Comparison of ENCODE assay signal across 15 cellular contexts in genomic region chr22:35868938-35869337, GRCh38.
DNase-seq lines count a peak whose midpoint lies in the region; FAIRE-seq and TF ChIP-seq lines count a peak whose summit lies in the region.
"Had no signal": no experiment of that assay in that cellular context is flagged by ENCODE, and none has a peak within 500 bp of the region (broad histone marks: within the 10 kb centered on the region; RNA-seq: fewer than 3 reads in every experiment).

No MANE protein-coding gene starts in this region.

- no peaks in the 10 kb centered on the region for H3K36me3 ChIP-seq in esophagus muscularis mucosa

- H3K4me3 ChIP-seq in esophagus muscularis mucosa = no peak overlapping the region

- H3K9me3 ChIP-seq in esophagus muscularis mucosa = no peaks in the 10 kb centered on the region

- no peak for TF ChIP-seq POLR2A in esophagus muscularis mucosa (IDR thresholded peaks at IDR 0.05; ENCODE audit: low read depth)

- peaks cover 56 to 89% (median 74%) of the 10 kb centered on the region in 4 donors for H3K4me1 ChIP-seq in esophagus muscularis mucosa

- TF ChIP-seq CTCF in esophagus muscularis mucosa (IDR thresholded peaks at IDR 0.05) = no peak

- peak; percentile 38 for DNase-seq in EL
- peak; percentile 57 for DNase-seq in NCI-H226
- DNase-seq in esophagus muscularis mucosa (ENCODE audit: extremely low spot score) = no peak
- DNase-seq in renal cortical epithelial cell (ENCODE audit: low read depth) = peak; percentile 51
- DNase-seq in ecto neural progenitor cell (ENCODE audit: low spot score) = no peak
- DNase-seq in GM19240 (ENCODE audit: insufficient read length, low spot score) = no peak
- no peak for DNase-seq in HTR-8/SVneo (ENCODE audit: insufficient read length, low spot score)
- DNase-seq in HK-2 (ENCODE audit: unreplicated experiment) = no peak
- DNase-seq: activated CD4-positive, alpha-beta T cell treated with anti-CD3 and anti-CD28 coated beads, Interleukin-2, amount 10 ng/mL, durations not matched to agents 7 days and 5 days; activated naive CD4-positive, alpha-beta T cell treated with anti-CD3 and anti-CD28 coated beads, Interleukin-2, amount 10 ng/mL, durations not matched to agents 7 days and 5 days; activated T-cell treated with anti-CD3 and anti-CD28 coated beads for 4 hours; GF-D8; KG1; NCI-H82 had no signal

- TF ChIP-seq EP300 in esophagus muscularis mucosa (IDR thresholded peaks at IDR 0.05) = no peak

- WGBS in esophagus muscularis mucosa = 96% methylated on average over 5 of the region's 5 CpGs

- no peaks in the 10 kb centered on the region for H3K27me3 ChIP-seq in esophagus muscularis mucosa

- intact Hi-C loops in esophagus muscularis mucosa (cut with DNase I) = no loop called here

- FAIRE-seq in HTR-8/SVneo (lab: Jason Lieb, UNC) = no peak

- peak overlapping the region in 3 of 4 donors; percentile 26 to 46 (median 42) for H3K27ac ChIP-seq in esophagus muscularis mucosa (replicated peaks in 1 of 4)
- H3K27ac ChIP-seq: HL-60 had no signal

Comparison
In these comparisons a context has a peak if more than half of its experiments do, and no peak if none do; other contexts are left out.
1. DNase-seq: peak in EL (single experiment), NCI-H226 (single experiment) and renal cortical epithelial cell (single experiment); none in esophagus muscularis mucosa (single experiment), ecto neural progenitor cell (single experiment), GM19240 (single experiment), HTR-8/SVneo (single experiment) and HK-2 (single experiment).